8 cellular contexts compared by ENCODE assay signal in the genomic region with DNA sequence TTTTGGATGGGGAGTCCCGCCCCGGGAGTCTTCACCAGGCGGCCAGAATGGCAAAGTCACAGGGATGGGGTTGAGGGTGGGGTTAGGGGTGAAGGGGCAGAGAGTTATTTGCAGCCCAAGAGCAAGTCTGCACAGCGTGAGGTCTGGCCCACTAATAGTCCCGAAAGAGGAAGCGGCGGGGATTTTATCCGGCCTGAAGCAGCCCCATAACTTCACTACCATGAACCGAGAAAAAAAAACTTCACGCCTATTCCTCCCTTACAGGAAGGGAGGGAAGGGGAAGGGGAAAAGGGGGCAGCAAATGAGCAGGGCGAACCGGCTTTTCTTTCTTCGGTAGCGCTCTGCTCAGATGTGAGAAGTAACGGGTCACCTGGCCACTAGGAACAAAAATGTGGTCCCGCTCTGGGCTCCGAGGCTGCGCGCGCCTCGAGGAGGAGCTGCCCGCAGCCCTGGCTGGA. TPM values are rescaled to one million over a fixed set of nuclear protein-coding genes. Genes with fewer than 3 reads are reported as not detected.
A peak's percentile ranks its signal among the peaks of the same experiment; 100 is the strongest.
DNase-seq lines count a peak whose midpoint lies in the region; ATAC-seq and TF ChIP-seq lines count a peak whose summit lies in the region.

No MANE protein-coding gene starts in this region.

- no peaks in the 10 kb centered on the region for H3K9me3 ChIP-seq in gastrocnemius medialis

- H3K4me1 ChIP-seq in gastrocnemius medialis: peaks cover 42 to 46% of the 10 kb centered on the region in 2 donors

- DNase-seq in GM12864 (ENCODE audit: low read depth) (no peak), left ventricle myocardium superior (peak; percentile 61), gastrocnemius medialis (no peak), cerebellum (ENCODE audit: low spot score) (no peak), AG08395 (ENCODE audit: low spot score) (no peak)
- DNase-seq in Jurkat, Clone E6-1 (ENCODE audit: low read depth, low spot score): no peak

- no peak for TF ChIP-seq CTCF in GM12864 (IDR thresholded peaks at IDR 0.05; ENCODE audit: low read depth, low read length, missing control alignments)
- TF ChIP-seq CTCF in gastrocnemius medialis (IDR thresholded peaks at IDR 0.05 in 4 of 5, conservative IDR thresholded peaks at IDR 0.05 in 1 of 5): no peak

- peak overlapping the region; percentile 90 for H3K4me3 ChIP-seq in GM12864 (ENCODE audit: low read depth, low read length)
- peak overlapping the region; percentile 83 for H3K4me3 ChIP-seq in Jurkat, Clone E6-1 (ENCODE audit: low read length)
- peak overlapping the region; percentile 73 to 98 (median 94) for H3K4me3 ChIP-seq in gastrocnemius medialis

- intact Hi-C loops in left ventricle myocardium superior (cut with micrococcal nuclease) (no loop called here), gastrocnemius medialis (cut with DNase I; ENCODE audit: low total_unique reads) (loop anchor here (10.0 kb wide), 1 partner anchor 423 kb away; the partner anchor contains the start of gene STN1)

- no peaks in the 10 kb centered on the region for H3K9me3 Mint-ChIP-seq in activated T-helper 17 cell treated with anti-CD3 and anti-CD28 coated beads, Interleukin-2, amount 50 U/mL, for 72 hours

- H3K27me3 ChIP-seq in gastrocnemius medialis: no peaks in the 10 kb centered on the region

- peak overlapping the region; percentile 96 to 99 (median 96) for H3K27ac ChIP-seq in gastrocnemius medialis

- H3K27me3 Mint-ChIP-seq in activated T-helper 17 cell treated with anti-CD3 and anti-CD28 coated beads, Interleukin-2, amount 50 U/mL, for 72 hours: peaks cover 4% of the 10 kb centered on the region

- peaks cover 25% of the 10 kb centered on the region for H3K36me3 Mint-ChIP-seq in activated T-helper 17 cell treated with anti-CD3 and anti-CD28 coated beads, Interleukin-2, amount 50 U/mL, for 72 hours (ENCODE audit: low read depth)

- in situ Hi-C loops in gastrocnemius medialis (cut with MboI; ENCODE audit: low sequenced_read_pairs in 4 of 4): no loop called here

- H3K4me3 Mint-ChIP-seq in activated T-helper 17 cell treated with anti-CD3 and anti-CD28 coated beads, Interleukin-2, amount 50 U/mL, for 72 hours: peak overlapping the region; percentile 88

- H3K4me1 Mint-ChIP-seq in activated T-helper 17 cell treated with anti-CD3 and anti-CD28 coated beads, Interleukin-2, amount 50 U/mL, for 72 hours: peaks cover 22% of the 10 kb centered on the region

- H3K36me3 ChIP-seq in gastrocnemius medialis: no peaks in the 10 kb centered on the region

- peak overlapping the region; percentile 97 for H3K27ac Mint-ChIP-seq in activated T-helper 17 cell treated with anti-CD3 and anti-CD28 coated beads, Interleukin-2, amount 50 U/mL, for 72 hours

- TF ChIP-seq POLR2A in gastrocnemius medialis (IDR thresholded peaks at IDR 0.05): no peak

- ATAC-seq in GM21717 (IDR thresholded peaks at IDR 0.05; ENCODE audit: unreplicated experiment) (peak; percentile 50), left ventricle myocardium superior (peak; percentile 30), gastrocnemius medialis (peak; percentile 7)
- peak; percentile 43 for ATAC-seq in activated T-helper 17 cell treated with anti-CD3 and anti-CD28 coated beads, Interleukin-2, amount 50 U/mL, for 72 hours (replicated peaks)

RNA-seq across cellular contexts. Expression of gene ITPRIP, which starts 0.7 kb away (rescaled TPM):
- polyA plus RNA-seq in Jurkat, Clone E6-1 (2012; ENCODE audit: insufficient read depth, insufficient read length): 9.5 TPM
- 10 to 100 TPM; 10.1 to 19.1 TPM for total RNA-seq in activated T-helper 17 cell treated with anti-CD3 and anti-CD28 coated beads, Interleukin-2, amount 50 U/mL, for 72 hours
- total RNA-seq in left ventricle myocardium superior (27.6 TPM), gastrocnemius medialis (10 to 100 TPM in 1 of 4 donors, 1 to 10 TPM in 3; 5.0 to 19.9 (median 7.9) TPM), cerebellum (4.3 TPM)

RNA-seq across cellular contexts. Expression of gene CFAP58, which starts 16.1 kb away (rescaled TPM):
- 0.34 TPM for polyA plus RNA-seq in Jurkat, Clone E6-1 (2012; ENCODE audit: insufficient read depth, insufficient read length)
- total RNA-seq in activated T-helper 17 cell treated with anti-CD3 and anti-CD28 coated beads, Interleukin-2, amount 50 U/mL, for 72 hours: 1 to 10 TPM; 1.3 to 2.2 TPM
- 1.2 TPM for total RNA-seq in left ventricle myocardium superior
- total RNA-seq in gastrocnemius medialis: under 1 TPM in 3 of 4 donors, not detected in 1; 0.13 to 0.36 (median 0.27) TPM
- 0.45 TPM for total RNA-seq in cerebellum
